In the genomic region with DNA sequence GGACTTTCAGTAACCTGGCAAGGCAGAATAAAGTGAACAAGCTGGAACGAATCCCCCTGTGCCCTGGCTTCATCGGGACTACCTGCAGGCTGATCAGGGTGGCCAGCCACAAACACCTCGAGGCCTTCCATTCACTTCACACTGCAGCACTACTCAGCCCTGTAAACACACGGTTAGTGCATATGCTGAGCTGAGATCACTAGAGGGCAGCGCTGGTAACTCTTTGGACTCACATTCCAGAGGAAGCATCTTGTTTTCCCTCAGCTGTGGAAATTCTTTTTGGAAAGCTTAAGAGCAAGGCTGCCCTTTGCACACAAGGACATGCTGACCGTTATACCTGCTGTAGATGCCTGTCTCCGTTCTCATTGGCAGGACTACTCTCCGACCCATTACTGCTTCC, we compare ENCODE assay signal across 9 cellular contexts. TPM values are rescaled to one million over a fixed set of nuclear protein-coding genes. Genes with fewer than 3 reads are reported as not detected.
DNase-seq lines count a peak whose midpoint lies in the region; ATAC-seq and TF ChIP-seq lines count a peak whose summit lies in the region.
"Had no signal": no experiment of that assay in that cellular context is flagged by ENCODE, and none has a peak within 500 bp of the region (broad histone marks: within the 10 kb centered on the region; RNA-seq: fewer than 3 reads in every experiment).

No MANE protein-coding gene starts in this region.

- peak overlapping the region; percentile 55 for H3K27ac Mint-ChIP-seq in activated CD4-positive, alpha-beta T cell treated with anti-CD3 and anti-CD28 coated beads for 36 hours
- peak overlapping the region; percentile 94 for H3K27ac Mint-ChIP-seq in activated CD8-positive, alpha-beta T cell treated with anti-CD3 and anti-CD28 coated beads for 36 hours
- no peak overlapping the region for H3K27ac Mint-ChIP-seq in stimulated activated memory B cell treated with anti-CD40 and anti-IgM and Interleukin-4, amounts not matched to agents 10 μg/mL and 1 μg/mL and 100 μg/mL, for 72 hours
- H3K27ac Mint-ChIP-seq: activated naive CD4-positive, alpha-beta T cell treated with anti-CD3 and anti-CD28 coated beads, Interleukin-2, amount 50 U/mL, for 24 hours had no signal

- H3K36me3 Mint-ChIP-seq in activated CD4-positive, alpha-beta T cell treated with anti-CD3 and anti-CD28 coated beads for 36 hours (ENCODE audit: low read depth), result peaks cover 66% of the 10 kb centered on the region
- peaks cover 75% of the 10 kb centered on the region for H3K36me3 Mint-ChIP-seq in activated CD8-positive, alpha-beta T cell treated with anti-CD3 and anti-CD28 coated beads for 36 hours (ENCODE audit: low read depth)
- H3K36me3 Mint-ChIP-seq in stimulated activated memory B cell treated with anti-CD40 and anti-IgM and Interleukin-4, amounts not matched to agents 10 μg/mL and 1 μg/mL and 100 μg/mL, for 72 hours, result peaks cover 73% of the 10 kb centered on the region

- H3K27me3 Mint-ChIP-seq in activated CD4-positive, alpha-beta T cell treated with anti-CD3 and anti-CD28 coated beads for 36 hours, result no peaks in the 10 kb centered on the region
- no peaks in the 10 kb centered on the region for H3K27me3 Mint-ChIP-seq in activated CD8-positive, alpha-beta T cell treated with anti-CD3 and anti-CD28 coated beads for 36 hours
- no peaks in the 10 kb centered on the region for H3K27me3 Mint-ChIP-seq in stimulated activated memory B cell treated with anti-CD40 and anti-IgM and Interleukin-4, amounts not matched to agents 10 μg/mL and 1 μg/mL and 100 μg/mL, for 72 hours
- H3K27me3 Mint-ChIP-seq: activated naive CD4-positive, alpha-beta T cell treated with anti-CD3 and anti-CD28 coated beads, Interleukin-2, amount 50 U/mL, for 24 hours had no signal

- POLR2A ChIA-PET in activated CD4-positive, alpha-beta T cell treated with anti-CD3 and anti-CD28 coated beads for 36 hours (lab: Charles Lee), result no interaction called here
- POLR2A ChIA-PET in activated CD8-positive, alpha-beta T cell treated with anti-CD3 and anti-CD28 coated beads for 36 hours (lab: Charles Lee), result interaction anchor here (1.1 kb wide), 1 partner anchor 207 kb away, joined by 4 read pairs; no protein-coding TSS in a partner anchor

- TF ChIP-seq CTCF in activated CD8-positive, alpha-beta T cell treated with anti-CD3 and anti-CD28 coated beads for 36 hours (IDR thresholded peaks at IDR 0.05), result peak; percentile 34

- no peak for ATAC-seq in activated CD4-positive, alpha-beta T cell treated with anti-CD3 and anti-CD28 coated beads for 36 hours
- no peak for ATAC-seq in activated CD8-positive, alpha-beta T cell treated with anti-CD3 and anti-CD28 coated beads for 36 hours
- no peak for ATAC-seq in stimulated activated memory B cell treated with anti-CD40 and anti-IgM and Interleukin-4, amounts not matched to agents 10 μg/mL and 1 μg/mL and 100 μg/mL, for 72 hours
- ATAC-seq in HG02642 (IDR thresholded peaks at IDR 0.05; ENCODE audit: poor library complexity, unreplicated experiment), result no peak
- ATAC-seq in GM19463 (IDR thresholded peaks at IDR 0.05; ENCODE audit: unreplicated experiment), result no peak

- H3K4me3 Mint-ChIP-seq in activated CD4-positive, alpha-beta T cell treated with anti-CD3 and anti-CD28 coated beads for 36 hours, result no peak overlapping the region
- H3K4me3 Mint-ChIP-seq in activated CD8-positive, alpha-beta T cell treated with anti-CD3 and anti-CD28 coated beads for 36 hours, result no peak overlapping the region
- H3K4me3 Mint-ChIP-seq in stimulated activated memory B cell treated with anti-CD40 and anti-IgM and Interleukin-4, amounts not matched to agents 10 μg/mL and 1 μg/mL and 100 μg/mL, for 72 hours, result no peak overlapping the region
- H3K4me3 Mint-ChIP-seq: activated naive CD4-positive, alpha-beta T cell treated with anti-CD3 and anti-CD28 coated beads, Interleukin-2, amount 50 U/mL, for 24 hours had no signal

- DNase-seq in activated CD4-positive, alpha-beta T cell treated with anti-CD3 and anti-CD28 coated beads for 36 hours, result peak; percentile 28
- no peak for DNase-seq in activated CD4-positive, alpha-beta T cell treated with anti-CD3 and anti-CD28 coated beads for 1 hour
- DNase-seq in NCI-H146 (lab: John Stamatoyannopoulos, UW) (peak; percentile 36), inferior parietal cortex (ENCODE audit: extremely low spot score) (peak; percentile 15)
- peak; percentile 19 for DNase-seq in activated CD8-positive, alpha-beta T cell treated with anti-CD3 and anti-CD28 coated beads for 36 hours

- H3K4me1 Mint-ChIP-seq in activated CD4-positive, alpha-beta T cell treated with anti-CD3 and anti-CD28 coated beads for 36 hours, result peaks cover 18% of the 10 kb centered on the region
- peaks cover 27% of the 10 kb centered on the region for H3K4me1 Mint-ChIP-seq in activated CD8-positive, alpha-beta T cell treated with anti-CD3 and anti-CD28 coated beads for 36 hours (ENCODE audit: low read depth)
- H3K4me1 Mint-ChIP-seq in stimulated activated memory B cell treated with anti-CD40 and anti-IgM and Interleukin-4, amounts not matched to agents 10 μg/mL and 1 μg/mL and 100 μg/mL, for 72 hours, result no peaks in the 10 kb centered on the region

- CTCF ChIA-PET in activated CD4-positive, alpha-beta T cell treated with anti-CD3 and anti-CD28 coated beads for 36 hours (lab: Charles Lee), result interaction anchor here (1.1 to 1.2 kb wide), 2 partner anchors 11 kb away, joined by 3 read pairs; no protein-coding TSS in a partner anchor
- CTCF ChIA-PET in activated CD8-positive, alpha-beta T cell treated with anti-CD3 and anti-CD28 coated beads for 36 hours (lab: Charles Lee), result interaction anchor here (1.0 to 1.3 kb wide), 5 partner anchors 9 to 267 kb away, joined by 3 to 5 read pairs (median 3); no protein-coding TSS in a partner anchor

- intact Hi-C loops in activated CD4-positive, alpha-beta T cell treated with anti-CD3 and anti-CD28 coated beads for 36 hours (cut with DNase I, micrococcal nuclease), result no loop called here
- intact Hi-C loops in activated CD8-positive, alpha-beta T cell treated with anti-CD3 and anti-CD28 coated beads for 36 hours (cut with micrococcal nuclease), result no loop called here

- H3K9me3 Mint-ChIP-seq in activated CD4-positive, alpha-beta T cell treated with anti-CD3 and anti-CD28 coated beads for 36 hours (ENCODE audit: low read depth), result no peaks in the 10 kb centered on the region
- H3K9me3 Mint-ChIP-seq in activated CD8-positive, alpha-beta T cell treated with anti-CD3 and anti-CD28 coated beads for 36 hours, result no peaks in the 10 kb centered on the region
- no peaks in the 10 kb centered on the region for H3K9me3 Mint-ChIP-seq in stimulated activated memory B cell treated with anti-CD40 and anti-IgM and Interleukin-4, amounts not matched to agents 10 μg/mL and 1 μg/mL and 100 μg/mL, for 72 hours
- H3K9me3 Mint-ChIP-seq: activated naive CD4-positive, alpha-beta T cell treated with anti-CD3 and anti-CD28 coated beads, Interleukin-2, amount 50 U/mL, for 24 hours had no signal

RNA-seq across cellular contexts. Expression of a gene that starts 32.1 kb away (rescaled TPM):
- not detected for total RNA-seq in activated CD4-positive, alpha-beta T cell treated with anti-CD3 and anti-CD28 coated beads for 36 hours
- not detected for total RNA-seq in activated CD8-positive, alpha-beta T cell treated with anti-CD3 and anti-CD28 coated beads for 36 hours
